In genomic region chr4:94827481-94828110, GRCh38 we compare ENCODE assay signal across 1 cellular context.
A peak's percentile ranks its signal among the peaks of the same experiment; 100 is the strongest.
TF ChIP-seq lines count a peak whose summit lies in the region.

No MANE protein-coding gene starts in this region.

TF ChIP-seq in SK-N-SH, 30 proteins besides CTCF, POLR2A, EP300 and RAD21 (continued from another document):
- TF ChIP-seq USF2 (IDR thresholded peaks at IDR 0.05; ENCODE audit: borderline replicate concordance, low read depth, low read length) (no peak), FOXJ3 (CRISPR knock-in tag; IDR thresholded peaks at IDR 0.05) (no peak), RCOR1 (IDR thresholded peaks at IDR 0.05; ENCODE audit: low read length) (no peak), TEAD4 (IDR thresholded peaks at IDR 0.05; ENCODE audit: borderline replicate concordance, insufficient read depth) (0 out of 2 replicates have a peak, but pooled peaks have one; percentile 15)
- TF ChIP-seq, protein P1, sequence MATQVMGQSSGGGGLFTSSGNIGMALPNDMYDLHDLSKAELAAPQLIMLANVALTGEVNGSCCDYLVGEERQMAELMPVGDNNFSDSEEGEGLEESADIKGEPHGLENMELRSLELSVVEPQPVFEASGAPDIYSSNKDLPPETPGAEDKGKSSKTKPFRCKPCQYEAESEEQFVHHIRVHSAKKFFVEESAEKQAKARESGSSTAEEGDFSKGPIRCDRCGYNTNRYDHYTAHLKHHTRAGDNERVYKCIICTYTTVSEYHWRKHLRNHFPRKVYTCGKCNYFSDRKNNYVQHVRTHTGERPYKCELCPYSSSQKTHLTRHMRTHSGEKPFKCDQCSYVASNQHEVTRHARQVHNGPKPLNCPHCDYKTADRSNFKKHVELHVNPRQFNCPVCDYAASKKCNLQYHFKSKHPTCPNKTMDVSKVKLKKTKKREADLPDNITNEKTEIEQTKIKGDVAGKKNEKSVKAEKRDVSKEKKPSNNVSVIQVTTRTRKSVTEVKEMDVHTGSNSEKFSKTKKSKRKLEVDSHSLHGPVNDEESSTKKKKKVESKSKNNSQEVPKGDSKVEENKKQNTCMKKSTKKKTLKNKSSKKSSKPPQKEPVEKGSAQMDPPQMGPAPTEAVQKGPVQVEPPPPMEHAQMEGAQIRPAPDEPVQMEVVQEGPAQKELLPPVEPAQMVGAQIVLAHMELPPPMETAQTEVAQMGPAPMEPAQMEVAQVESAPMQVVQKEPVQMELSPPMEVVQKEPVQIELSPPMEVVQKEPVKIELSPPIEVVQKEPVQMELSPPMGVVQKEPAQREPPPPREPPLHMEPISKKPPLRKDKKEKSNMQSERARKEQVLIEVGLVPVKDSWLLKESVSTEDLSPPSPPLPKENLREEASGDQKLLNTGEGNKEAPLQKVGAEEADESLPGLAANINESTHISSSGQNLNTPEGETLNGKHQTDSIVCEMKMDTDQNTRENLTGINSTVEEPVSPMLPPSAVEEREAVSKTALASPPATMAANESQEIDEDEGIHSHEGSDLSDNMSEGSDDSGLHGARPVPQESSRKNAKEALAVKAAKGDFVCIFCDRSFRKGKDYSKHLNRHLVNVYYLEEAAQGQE (IDR thresholded peaks at IDR 0.05; ENCODE audit: low read depth, low read length): no peak
